Comparison of ENCODE assay signal across 8 cellular contexts in the genomic region with DNA sequence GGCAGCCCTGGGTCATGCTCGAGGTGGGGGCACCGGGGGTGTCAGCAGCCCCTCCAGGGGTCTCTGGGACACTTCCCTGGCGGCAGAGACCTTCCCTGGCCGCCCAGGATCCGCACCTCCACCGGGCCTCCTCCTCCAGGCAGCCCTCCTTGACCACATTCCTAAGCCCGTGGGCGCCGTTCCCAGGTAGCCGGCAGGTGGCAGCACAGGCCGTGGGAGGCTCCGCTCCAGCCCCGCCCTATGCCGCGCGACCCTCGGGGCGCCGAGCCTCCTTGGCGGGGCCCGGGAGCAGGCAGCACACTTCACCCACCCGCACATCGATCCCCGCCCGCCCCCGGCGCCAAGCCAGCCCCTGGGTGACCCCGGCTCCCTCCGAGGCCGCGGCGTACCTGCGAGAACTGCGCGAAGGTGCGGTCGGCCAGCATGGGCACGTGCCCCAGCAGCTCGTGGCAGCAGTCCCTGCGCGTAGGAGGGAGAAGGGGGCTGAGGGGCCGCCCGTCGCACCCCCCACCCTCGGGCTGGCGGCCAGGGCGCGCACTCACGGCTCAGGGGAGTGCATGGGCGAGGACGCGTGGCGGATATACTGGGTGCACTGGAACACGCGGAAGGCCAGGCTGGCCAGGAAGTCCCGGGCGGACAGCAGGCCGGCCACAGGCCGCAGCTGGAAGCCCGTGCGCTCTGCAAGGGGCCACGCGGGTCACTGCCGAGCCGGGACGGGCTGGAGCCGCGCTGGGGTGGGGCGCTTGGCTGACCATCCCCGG. TPM values are rescaled to one million over a fixed set of nuclear protein-coding genes. Genes with fewer than 3 reads are reported as not detected.
DNase-seq lines count a peak whose midpoint lies in the region; ATAC-seq, FAIRE-seq and TF ChIP-seq lines count a peak whose summit lies in the region.

No MANE protein-coding gene starts in this region.

- H3K27me3 ChIP-seq in PC-9 (ENCODE audit: insufficient read depth, low read depth) = no peaks in the 10 kb centered on the region
- no peaks in the 10 kb centered on the region for H3K27me3 ChIP-seq in astrocyte (ENCODE audit: insufficient read depth, low read length)

- no peaks in the 10 kb centered on the region for H4K20me1 ChIP-seq in PC-9 (ENCODE audit: insufficient read depth)
- no peaks in the 10 kb centered on the region for H4K20me1 ChIP-seq in astrocyte (ENCODE audit: insufficient read depth, low read length)

- H3F3A ChIP-seq in PC-9 (ENCODE audit: insufficient read depth, low read depth) = peaks cover 11% of the 10 kb centered on the region; the same call in 1 of the 2 replicates

- CTCF ChIA-PET in PC-9 (lab: Charles Lee) = no interaction called here

- TF ChIP-seq CTCF in PC-9 (conservative IDR thresholded peaks at IDR 0.05) (peak; percentile 69), astrocyte (IDR thresholded peaks at IDR 0.05; ENCODE audit: insufficient read depth, low read depth, low read length) (peak; percentile 23)

- no peaks in the 10 kb centered on the region for H3K36me3 ChIP-seq in PC-9 (ENCODE audit: low read depth)
- H3K36me3 ChIP-seq in astrocyte (ENCODE audit: insufficient read depth, low read length) = no peaks in the 10 kb centered on the region

- H3K27ac ChIP-seq in PC-9 = no peak overlapping the region
- no peak overlapping the region for H3K27ac ChIP-seq in astrocyte (ENCODE audit: low read depth, low read length)

- H3K27me3 Mint-ChIP-seq in astrocyte (ENCODE audit: low read depth, unreplicated experiment) = peaks cover 20% of the 10 kb centered on the region

- FAIRE-seq in astrocyte (lab: Jason Lieb, UNC) = no peak

- no peaks in the 10 kb centered on the region for H3K9me2 ChIP-seq in PC-9 (ENCODE audit: insufficient read depth)

- no peak overlapping the region for H3K4me2 ChIP-seq in PC-9
- peak overlapping the region; percentile 63 for H3K4me2 ChIP-seq in astrocyte (ENCODE audit: low read length)

- H3K4me1 ChIP-seq in PC-9 (replicated peaks; ENCODE audit: insufficient read depth) (peaks cover 42% of the 10 kb centered on the region), astrocyte (ENCODE audit: insufficient read depth, low read length) (no peaks in the 10 kb centered on the region)

- H3K79me2 ChIP-seq in PC-9 (ENCODE audit: low read depth) (no peaks in the 10 kb centered on the region), astrocyte (ENCODE audit: insufficient read depth, low read length) (no peaks in the 10 kb centered on the region)

- H3K4me3 ChIP-seq in PC-9 = no peak overlapping the region
- no peak overlapping the region for H3K4me3 ChIP-seq in astrocyte (ENCODE audit: insufficient read depth, low read depth, low read length)

- no peaks in the 10 kb centered on the region for H3K4me1 Mint-ChIP-seq in astrocyte (ENCODE audit: low read depth, unreplicated experiment)

- H3K9me3 Mint-ChIP-seq in astrocyte (ENCODE audit: unreplicated experiment) = no peaks in the 10 kb centered on the region

- no peaks in the 10 kb centered on the region for H3K36me3 Mint-ChIP-seq in astrocyte (ENCODE audit: low read depth, unreplicated experiment)

- H3K9ac ChIP-seq in astrocyte (ENCODE audit: low read length) = no peak overlapping the region

- H2AFZ ChIP-seq in PC-9 (no peak overlapping the region), astrocyte (ENCODE audit: low read depth, low read length) (peak overlapping the region; percentile 41)

- H3K27ac Mint-ChIP-seq in astrocyte (ENCODE audit: unreplicated experiment) = no peak overlapping the region

- POLR2A ChIA-PET in PC-9 (lab: Charles Lee; ENCODE audit: unreplicated experiment) = interaction anchor here (0.6 kb wide), 1 partner anchor 104 kb away, joined by 4 read pairs; no protein-coding TSS in a partner anchor

- peak; percentile 50 for DNase-seq in Daoy (ENCODE audit: low read depth)
- no peak for DNase-seq in PC-9
- no peak for DNase-seq in astrocyte (ENCODE audit: low read depth)
- DNase-seq in left kidney (ENCODE audit: low read depth, low spot score) = peak; percentile 82
- DNase-seq in stimulated activated naive CD8-positive, alpha-beta T cell treated with anti-CD3 and anti-CD28 coated beads, Interleukin-15, Interleukin-2, amounts not matched to agents 100 U/mL and 50 U/mL, for 24 hours = peak; percentile 72
- no peak for DNase-seq in NCI-H1694 treated with DMSO at 0.1 percent for 48 hours (lab: John Stamatoyannopoulos, UW)
- DNase-seq in kidney glomerular epithelial cell (lab: John Stamatoyannopoulos, UW) = no peak

- peak; percentile 50 for ATAC-seq in stimulated activated naive CD8-positive, alpha-beta T cell treated with anti-CD3 and anti-CD28 coated beads, Interleukin-15, Interleukin-2, amounts not matched to agents 100 U/mL and 50 U/mL, for 24 hours
- no peak for ATAC-seq in HG03432 (IDR thresholded peaks at IDR 0.05; ENCODE audit: unreplicated experiment)

- no peak overlapping the region for H3K4me3 Mint-ChIP-seq in astrocyte (ENCODE audit: unreplicated experiment)

- BruUV-seq in PC-9 (replicated peaks; lab: Mats Ljungman, UMichigan) = no TSS peak

- H3K9me3 ChIP-seq in PC-9 (ENCODE audit: insufficient read depth, low read depth) = no peaks in the 10 kb centered on the region
- H3K9me3 ChIP-seq in astrocyte (ENCODE audit: insufficient read depth, low read depth, low read length) = no peaks in the 10 kb centered on the region

- intact Hi-C loops in PC-9 (cut with micrococcal nuclease; ENCODE audit: unreplicated experiment) = loop anchor here (5.0 to 10.0 kb wide), 2 partner anchors 129 to 251 kb away; no protein-coding TSS in a partner anchor

RNA-seq across cellular contexts. Expression of a gene that starts 5.3 kb away (rescaled TPM):
- total RNA-seq in Daoy (2014; rRNA removed; shearing (Covaris generic)) = not detected in 2 replicates
- total RNA-seq in PC-9 (2021) (not detected in 2 replicates), astrocyte (not detected in 2 replicates)

RNA-seq across cellular contexts. Expression of a gene that starts 5.3 kb away (rescaled TPM):
- not detected in 2 replicates for total RNA-seq in Daoy (2014; rRNA removed; shearing (Covaris generic))
- total RNA-seq in PC-9 (2021) (2.2 and 2.5 TPM in 2 replicates), astrocyte (not detected in 2 replicates)

RNA-seq across cellular contexts. Expression of a gene that starts 27.1 kb away (rescaled TPM):
- 0.29 and 0.45 TPM in 2 replicates for total RNA-seq in Daoy (2014; rRNA removed; shearing (Covaris generic))
- 0.15 and 0.24 TPM in 2 replicates for total RNA-seq in PC-9 (2021)
- total RNA-seq in astrocyte = 188 and 209 TPM in 2 replicates

Comparison
In these comparisons a context has a peak if more than half of its experiments do, and no peak if none do; other contexts are left out.
1. DNase-seq: peak in Daoy (single experiment), left kidney (single experiment) and stimulated activated naive CD8-positive, alpha-beta T cell treated with anti-CD3 and anti-CD28 coated beads, Interleukin-15, Interleukin-2, amounts not matched to agents 100 U/mL and 50 U/mL, for 24 hours (single experiment); none in PC-9 (0 of 2), astrocyte (single experiment), NCI-H1694 treated with DMSO at 0.1 percent for 48 hours (single experiment) and kidney glomerular epithelial cell (single experiment).
2. RNA of a gene that starts 27.1 kb away (total RNA-seq): 188 to 209 TPM in astrocyte; 0.29 to 0.45 TPM in Daoy and 0.15 to 0.24 TPM in PC-9; every median in the first group is over 100 times any median in the second.